23 cellular contexts compared by ENCODE assay signal in the genomic region with DNA sequence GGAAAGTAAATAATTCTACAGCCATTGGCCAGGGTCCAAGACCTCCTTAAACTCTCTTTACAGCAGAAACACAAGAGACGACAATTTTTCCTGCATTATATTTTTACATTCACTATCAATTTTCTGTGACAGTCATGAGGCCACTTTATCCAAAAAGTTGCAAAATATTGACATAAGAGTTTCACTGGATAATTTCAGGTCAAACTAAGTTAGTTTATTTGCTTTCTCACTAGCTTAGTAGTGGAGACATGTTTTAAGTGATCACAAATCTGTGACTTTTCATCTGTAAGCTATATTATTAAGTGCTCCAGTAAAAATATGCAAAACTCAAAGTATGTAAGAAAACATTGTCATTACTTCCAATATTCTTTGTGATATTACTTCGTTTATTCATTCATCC.
DNase-seq lines count a peak whose midpoint lies in the region; ATAC-seq, FAIRE-seq and TF ChIP-seq lines count a peak whose summit lies in the region.
"Had no signal": no experiment of that assay in that cellular context is flagged by ENCODE, and none has a peak within 500 bp of the region (broad histone marks: within the 10 kb centered on the region; RNA-seq: fewer than 3 reads in every experiment).

No MANE protein-coding gene starts in this region.

- H3K27me3 Mint-ChIP-seq in endodermal cell (ENCODE audit: insufficient read depth) = no peaks in the 10 kb centered on the region
- H3K27me3 Mint-ChIP-seq: B cell; CD4-positive, alpha-beta T cell had no signal

- H3K27ac ChIP-seq in liver (ENCODE audit: low read depth in 1 of 2, low read length in 2 of 2) (no peak overlapping the region), HepG2 (ENCODE audit: extremely low read length, insufficient read depth, low read length) (no peak overlapping the region), endodermal cell (ENCODE audit: low read depth, low read length) (no peak overlapping the region), right lobe of liver (peak overlapping the region in 1 of 3 donors; percentile 12), stomach (no peak overlapping the region)
- H3K27ac ChIP-seq: 22Rv1; A549; BLaER1 treated with 17β-estradiol and CSF1 and Interleukin-3, amounts not matched to agents 10 nM and 100 nM; C4-2B had no signal

- POLR2A ChIA-PET in HepG2 (lab: Yijun Ruan, JAX) = no interaction called here

- no peak overlapping the region for H3K4me3 Mint-ChIP-seq in endodermal cell
- H3K4me3 Mint-ChIP-seq: B cell; CD4-positive, alpha-beta T cell; CD8-positive, alpha-beta T cell had no signal

- DNase-seq in HepG2 (ENCODE audit: low spot score) (no peak), endodermal cell (no peak), right lobe of liver (no peak), stomach (no peak)
- DNase-seq: AML-193; Caco-2; Calu3; CD4-positive, alpha-beta T cell; CD8-positive, alpha-beta T cell; DMS79 treated with DMSO at 0.1 percent for 48 hours; GF-D8 had no signal

- in situ Hi-C loops in HepG2 (cut with HindIII; ENCODE audit: extremely low pct_ligation_motif_present, low pct_unique_long_range_greater_than_20kb) = no loop called here

- CTCF ChIA-PET in HepG2 (lab: Yijun Ruan, JAX; ENCODE audit: low intra/inter-chr PET ratio, low total read pairs) = no interaction called here

- H3K9me3 ChIP-seq in liver (ENCODE audit: control insufficient read depth in 4 of 4, low read length in 3 of 4) (no peaks in the 10 kb centered on the region), HepG2 (ENCODE audit: low read length) (no peaks in the 10 kb centered on the region), endodermal cell (ENCODE audit: control insufficient read depth, low read length) (no peaks in the 10 kb centered on the region), right lobe of liver (no peaks in the 10 kb centered on the region), stomach (no peaks in the 10 kb centered on the region)
- H3K9me3 ChIP-seq: A549; BLaER1 treated with 17β-estradiol and CSF1 and Interleukin-3, amounts not matched to agents 10 nM and 100 nM; Caco-2 had no signal

- H4K20me1 ChIP-seq in HepG2 (ENCODE audit: insufficient read depth, low read length) = no peaks in the 10 kb centered on the region
- H4K20me1 ChIP-seq: BLaER1 treated with 17β-estradiol and CSF1 and Interleukin-3, amounts not matched to agents 10 nM and 100 nM had no signal

- H3K79me2 ChIP-seq in HepG2 (ENCODE audit: insufficient read depth, low read length) = no peaks in the 10 kb centered on the region

- no peak for FAIRE-seq in HepG2 (lab: Jason Lieb, UNC)
- FAIRE-seq: A549, D721Med, G401.6, GM12891, GM19239 had no signal

- no peak overlapping the region for H3K4me2 ChIP-seq in HepG2 (ENCODE audit: low read depth, low read length)
- H3K4me2 ChIP-seq: A549; BLaER1 treated with 17β-estradiol and CSF1 and Interleukin-3, amounts not matched to agents 10 nM and 100 nM had no signal

- TF ChIP-seq EP300 in HepG2 (IDR thresholded peaks at IDR 0.05; ENCODE audit: low read depth in 2 of 2, low read length in 2 of 2) (no peak), HepG2 (CRISPR knock-in tag; IDR thresholded peaks at IDR 0.05; ENCODE audit: borderline replicate concordance) (no peak), stomach (IDR thresholded peaks at IDR 0.05) (no peak)

- H3K4me3 ChIP-seq in liver (ENCODE audit: low read depth in 1 of 3, low read length in 3 of 3) (no peak overlapping the region), HepG2 (replicated peaks in 1 of 3; ENCODE audit: insufficient read depth in 1 of 3, low read depth in 2 of 3, low read length in 3 of 3) (no peak overlapping the region), endodermal cell (ENCODE audit: low read length) (peak overlapping the region; percentile 15), right lobe of liver (no peak overlapping the region), stomach (no peak overlapping the region)
- H3K4me3 ChIP-seq: A549; BLaER1 treated with 17β-estradiol and CSF1 and Interleukin-3, amounts not matched to agents 10 nM and 100 nM had no signal

- ATAC-seq in HepG2 = no peak
- peak; percentile 68 to 83 (median 72) for ATAC-seq in right lobe of liver
- no peak for ATAC-seq in HG03520 (IDR thresholded peaks at IDR 0.05; ENCODE audit: unreplicated experiment)
- ATAC-seq in GM21515 (IDR thresholded peaks at IDR 0.05; ENCODE audit: unreplicated experiment) = no peak
- ATAC-seq: A549; CD8-positive, alpha-beta T cell had no signal

- peak in 1 of 2 donors; percentile 19 for TF ChIP-seq RAD21 in liver (IDR thresholded peaks at IDR 0.05)
- no peak for TF ChIP-seq RAD21 in HepG2 (CRISPR knock-in tag; IDR thresholded peaks at IDR 0.05)

- no peak overlapping the region for H3K9ac ChIP-seq in liver (ENCODE audit: low read depth in 1 of 2, low read length in 2 of 2)
- no peak overlapping the region for H3K9ac ChIP-seq in HepG2 (ENCODE audit: insufficient read depth, low read depth, low read length)
- H3K9ac ChIP-seq in endodermal cell (ENCODE audit: extremely low read depth, low read length, poor library complexity, severe bottlenecking) = no peak overlapping the region
- H3K9ac ChIP-seq: BLaER1 treated with 17β-estradiol and CSF1 and Interleukin-3, amounts not matched to agents 10 nM and 100 nM had no signal

- TF ChIP-seq POLR2A in HepG2 (IDR thresholded peaks at IDR 0.05; ENCODE audit: insufficient read depth in 1 of 2, low read depth in 2 of 2, low read length in 2 of 2) = no peak
- no peak for TF ChIP-seq POLR2A in right lobe of liver (IDR thresholded peaks at IDR 0.05)
- TF ChIP-seq POLR2A in stomach (IDR thresholded peaks at IDR 0.05) = no peak

- TF ChIP-seq CTCF in liver (IDR thresholded peaks at IDR 0.05; ENCODE audit: low read depth, low read length, missing input control) (no peak), HepG2 (CRISPR knock-in tag; IDR thresholded peaks at IDR 0.05) (no peak), endodermal cell (conservative IDR thresholded peaks at IDR 0.05) (no peak), right lobe of liver (IDR thresholded peaks at IDR 0.05) (no peak), stomach (IDR thresholded peaks at IDR 0.05) (no peak)

- no peaks in the 10 kb centered on the region for H3K36me3 Mint-ChIP-seq in endodermal cell (ENCODE audit: low read depth)
- H3K36me3 Mint-ChIP-seq: CD8-positive, alpha-beta T cell had no signal

- peaks cover 2 to 15% (median 13%) of the 10 kb centered on the region in 4 donors for H3K4me1 ChIP-seq in liver (ENCODE audit: control insufficient read depth in 4 of 4, insufficient read depth in 4 of 4, low read length in 3 of 4)
- no peaks in the 10 kb centered on the region for H3K4me1 ChIP-seq in HepG2 (ENCODE audit: insufficient read depth, low read length)
- peaks cover 9% of the 10 kb centered on the region for H3K4me1 ChIP-seq in endodermal cell (ENCODE audit: control insufficient read depth, insufficient read depth, low read length)
- H3K4me1 ChIP-seq in right lobe of liver = peaks cover 0 to 16% (median 2%) of the 10 kb centered on the region in 4 donors
- H3K4me1 ChIP-seq in stomach = no peaks in the 10 kb centered on the region
- H3K4me1 ChIP-seq: A549; BLaER1 treated with 17β-estradiol and CSF1 and Interleukin-3, amounts not matched to agents 10 nM and 100 nM; Caco-2 had no signal

- intact Hi-C loops in HepG2 (cut with micrococcal nuclease; ENCODE audit: unreplicated experiment) (no loop called here), right lobe of liver (cut with DNase I) (no loop called here), stomach (cut with DNase I; ENCODE audit: low total_unique reads) (no loop called here)

- H3K27me3 ChIP-seq in liver (ENCODE audit: control insufficient read depth in 4 of 4, insufficient read depth in 4 of 4, low read length in 3 of 4) (no peaks in the 10 kb centered on the region), HepG2 (ENCODE audit: control insufficient read depth in 1 of 2, insufficient read depth in 2 of 2, low read length in 2 of 2) (no peaks in the 10 kb centered on the region), endodermal cell (ENCODE audit: control insufficient read depth, insufficient read depth, low read length, poor library complexity, severe bottlenecking) (no peaks in the 10 kb centered on the region), right lobe of liver (no peaks in the 10 kb centered on the region), stomach (no peaks in the 10 kb centered on the region)
- H3K27me3 ChIP-seq: BLaER1 treated with 17β-estradiol and CSF1 and Interleukin-3, amounts not matched to agents 10 nM and 100 nM had no signal

- peaks cover 3% of the 10 kb centered on the region for H3K4me1 Mint-ChIP-seq in endodermal cell
- H3K4me1 Mint-ChIP-seq: B cell had no signal

- WGBS in liver = 47% methylated on average over 2 of the region's 2 CpGs
- WGBS in HepG2 (ENCODE audit: low lambda C conversion rate) = 16% methylated on average over 2 of the region's 2 CpGs
- WGBS in endodermal cell (ENCODE audit: insufficient coverage in 1 of 2, insufficient read length in 1 of 2), 2 experiments = 71 to 84% methylated on average over 1 to 2 of the region's 2 CpGs
- 30% methylated on average over 2 of the region's 2 CpGs for WGBS in right lobe of liver (ENCODE audit: insufficient coverage, low coverage, low lambda C conversion rate, missing lambda C conversion rate)
- 35 to 52% (median 49%) methylated on average over 2 of the region's 2 CpGs for WGBS in stomach, 5 donors

- no TSS peak for BruUV-seq in HepG2 (replicated peaks; lab: Mats Ljungman, UMichigan)

- H2AFZ ChIP-seq in HepG2 (ENCODE audit: low read length) = no peak overlapping the region

- H3K36me3 ChIP-seq in liver (ENCODE audit: control insufficient read depth in 4 of 4, insufficient read depth in 3 of 4, low read depth in 1 of 4, low read length in 3 of 4) = no peaks in the 10 kb centered on the region
- no peaks in the 10 kb centered on the region for H3K36me3 ChIP-seq in HepG2 (replicated peaks in 1 of 2; ENCODE audit: control insufficient read depth in 1 of 2, insufficient read depth in 2 of 2, low read length in 2 of 2)
- H3K36me3 ChIP-seq in endodermal cell (ENCODE audit: control insufficient read depth, insufficient read depth, low read length) = no peaks in the 10 kb centered on the region
- no peaks in the 10 kb centered on the region for H3K36me3 ChIP-seq in right lobe of liver
- no peaks in the 10 kb centered on the region for H3K36me3 ChIP-seq in stomach
- H3K36me3 ChIP-seq: BLaER1 treated with 17β-estradiol and CSF1 and Interleukin-3, amounts not matched to agents 10 nM and 100 nM had no signal

- no peak overlapping the region for H3K27ac Mint-ChIP-seq in endodermal cell
- H3K27ac Mint-ChIP-seq: B cell; CD4-positive, alpha-beta T cell; CD8-positive, alpha-beta T cell had no signal

- no peaks in the 10 kb centered on the region for H3K9me3 Mint-ChIP-seq in endodermal cell
- H3K9me3 Mint-ChIP-seq: CD4-positive, alpha-beta T cell; CD8-positive, alpha-beta T cell had no signal

TF ChIP-seq in liver, 16 proteins besides CTCF, POLR2A, EP300 and RAD21 (continues in another document):
- TF ChIP-seq HNF4G (IDR thresholded peaks at IDR 0.05) = no peak
- no peak for TF ChIP-seq FOXA1 (IDR thresholded peaks at IDR 0.05)
- peak; percentile 17 to 29 for TF ChIP-seq RXRA (IDR thresholded peaks at IDR 0.05)
- peak; percentile 32 for TF ChIP-seq YY1 (IDR thresholded peaks at IDR 0.05)

TF ChIP-seq in HepG2, 621 proteins besides CTCF, POLR2A, EP300 and RAD21 (continues in another document):
- TF ChIP-seq MEF2D (CRISPR knock-in tag; IDR thresholded peaks at IDR 0.05) (no peak), ZNF44 (CRISPR knock-in tag; IDR thresholded peaks at IDR 0.05) (no peak), CBX2 (IDR thresholded peaks at IDR 0.05; ENCODE audit: low read depth, low read length) (no peak), CBX2 (CRISPR knock-in tag; IDR thresholded peaks at IDR 0.05; ENCODE audit: low read depth) (no peak)

Comparison
In these comparisons a context has a peak if more than half of its experiments do, and no peak if none do; other contexts are left out.
1. ATAC-seq: peak in right lobe of liver (4 of 4); none in HepG2 (single experiment), HG03520 (single experiment) and GM21515 (single experiment).